ENCODE assay signal across 17 cellular contexts in genomic region chr2:120243211-120243610, GRCh38. TPM values are rescaled to one million over a fixed set of nuclear protein-coding genes. Genes with fewer than 3 reads are reported as not detected.
DNase-seq lines count a peak whose midpoint lies in the region; ATAC-seq, FAIRE-seq and TF ChIP-seq lines count a peak whose summit lies in the region.
"Had no signal": no experiment of that assay in that cellular context is flagged by ENCODE, and none has a peak within 500 bp of the region (broad histone marks: within the 10 kb centered on the region; RNA-seq: fewer than 3 reads in every experiment).

No MANE protein-coding gene starts in this region.

- H4K20me1 ChIP-seq in GM12878 (ENCODE audit: control insufficient read depth, insufficient read depth) (no peaks in the 10 kb centered on the region), keratinocyte (ENCODE audit: control insufficient read depth, extremely low read depth, insufficient read depth, low read length) (no peaks in the 10 kb centered on the region)

- H3K4me2 ChIP-seq in GM12878 (ENCODE audit: control insufficient read depth, insufficient read depth) (no peak overlapping the region), keratinocyte (ENCODE audit: control insufficient read depth, extremely low read depth, insufficient read depth, low read depth, low read length) (no peak overlapping the region)

- peak; percentile 33 for DNase-seq in AG20443 (ENCODE audit: low spot score)
- peak; percentile 69 for DNase-seq in M059J (ENCODE audit: low read depth)
- no peak for DNase-seq in GM12878 (ENCODE audit: low read depth, low spot score)
- no peak for DNase-seq in keratinocyte (ENCODE audit: low read depth, low spot score)
- no peak for DNase-seq in SHP77 (lab: John Stamatoyannopoulos, UW)
- no peak for DNase-seq in tibial artery
- DNase-seq: activated CD8-positive, alpha-beta memory T cell treated with anti-CD3 and anti-CD28 coated beads for 24 hours; activated effector memory CD4-positive, alpha-beta T cell treated with Interleukin-2 at 50 U/mL for 16 hours; heart right ventricle; left colon; NCI-H1092; NCI-H446; stimulated activated CD4-positive, alpha-beta T cell treated with anti-CD3 and anti-CD28 coated beads, Interleukin-1b, Interleukin-23, amount 100 ng/mL, for 48 hours had no signal

- H3K27me3 ChIP-seq in GM12878 (replicated peaks in 1 of 2; ENCODE audit: control insufficient read depth in 2 of 2, insufficient read depth in 2 of 2, low read length in 1 of 2) = no peaks in the 10 kb centered on the region
- no peaks in the 10 kb centered on the region for H3K27me3 ChIP-seq in keratinocyte (ENCODE audit: control insufficient read depth, extremely low read depth, insufficient read depth, low read length)
- no peaks in the 10 kb centered on the region for H3K27me3 ChIP-seq in tibial artery

- H3K9ac ChIP-seq in GM12878 (ENCODE audit: control insufficient read depth, insufficient read depth, low read length) = no peak overlapping the region
- no peak overlapping the region for H3K9ac ChIP-seq in keratinocyte (ENCODE audit: control insufficient read depth, extremely low read depth, insufficient read depth, low read length)

- H3K4me1 ChIP-seq in GM12878 (ENCODE audit: control insufficient read depth, insufficient read depth, low read length) = peaks cover 4% of the 10 kb centered on the region; the same call in 1 of the 2 replicates
- H3K4me1 ChIP-seq in keratinocyte (ENCODE audit: control insufficient read depth, extremely low read depth, insufficient read depth, low read length) = peaks cover 43% of the 10 kb centered on the region
- H3K4me1 ChIP-seq in tibial artery = peaks cover 0 to 20% (median 10%) of the 10 kb centered on the region in 4 donors

- TF ChIP-seq POLR2A in GM12878 (IDR thresholded peaks at IDR 0.05; ENCODE audit: low read depth, low read length) = no peak

- peaks cover 2% of the 10 kb centered on the region for H3K9me1 ChIP-seq in keratinocyte (ENCODE audit: control insufficient read depth, extremely low read depth, insufficient read depth, low read length)

- TF ChIP-seq CTCF in GM12878 (IDR thresholded peaks at IDR 0.05 in 2 of 3, conservative IDR thresholded peaks at IDR 0.05 in 1 of 3; ENCODE audit: control insufficient read depth in 2 of 3, extremely low read depth in 1 of 3, insufficient read depth in 1 of 3, low read depth in 3 of 3, low read length in 3 of 3) (no peak), keratinocyte (optimal IDR thresholded peaks at IDR 0.05 in 1 of 3, IDR thresholded peaks at IDR 0.05 in 1 of 3, conservative IDR thresholded peaks at IDR 0.05 in 1 of 3; ENCODE audit: extremely low read depth in 1 of 3, insufficient read depth in 2 of 3, low read length in 3 of 3) (no peak), tibial artery (IDR thresholded peaks at IDR 0.05) (no peak)

- intact Hi-C loops in GM12878 (cut with micrococcal nuclease; ENCODE audit: unreplicated experiment) = no loop called here
- intact Hi-C loops in tibial artery (cut with DNase I; ENCODE audit: low total_unique reads) = no loop called here

- no peaks in the 10 kb centered on the region for H3K79me2 ChIP-seq in GM12878 (ENCODE audit: control insufficient read depth, insufficient read depth, low read length)
- H3K79me2 ChIP-seq in keratinocyte (ENCODE audit: control insufficient read depth, insufficient read depth, low read length) = no peaks in the 10 kb centered on the region

- CTCF ChIA-PET in GM12878 (lab: Yijun Ruan, JAX) = interaction anchor here (0.6 to 1.2 kb wide), 2 partner anchors 9 to 195 kb away, joined by 3 read pairs; partner anchors contain the start of gene RALB

- peaks cover 9% of the 10 kb centered on the region; the same call in 2 of the 3 replicates for H3K9me3 ChIP-seq in GM12878 (replicated peaks; ENCODE audit: control insufficient read depth, insufficient read depth, low read length)
- no peaks in the 10 kb centered on the region for H3K9me3 ChIP-seq in keratinocyte (ENCODE audit: control insufficient read depth, low read depth, low read length)
- no peaks in the 10 kb centered on the region for H3K9me3 ChIP-seq in tibial artery
- H3K9me3 ChIP-seq: thoracic aorta had no signal

- H2AFZ ChIP-seq in GM12878 (ENCODE audit: control insufficient read depth, low read depth, low read length) (no peak overlapping the region), keratinocyte (ENCODE audit: control insufficient read depth, low read length) (peak overlapping the region; percentile 6)

- BruUV-seq in GM12878 (replicated peaks; lab: Mats Ljungman, UMichigan) = no TSS peak

- no peak for TF ChIP-seq EP300 in GM12878 (IDR thresholded peaks at IDR 0.05; ENCODE audit: borderline replicate concordance in 1 of 2, control insufficient read depth in 1 of 2, low read depth in 2 of 2, low read length in 2 of 2)

- TF ChIP-seq RAD21 in GM12878 (IDR thresholded peaks at IDR 0.05; ENCODE audit: insufficient read depth, low read depth, low read length) = no peak

- ATAC-seq in GM12878 (no peak), HG03175 (IDR thresholded peaks at IDR 0.05; ENCODE audit: unreplicated experiment) (no peak), GM18511 (IDR thresholded peaks at IDR 0.05; ENCODE audit: unreplicated experiment) (no peak)
- ATAC-seq: heart right ventricle, left colon had no signal

- POLR2A ChIA-PET in GM12878 (lab: Charles Lee) = no interaction called here

- no peaks in the 10 kb centered on the region for H3K36me3 ChIP-seq in GM12878 (ENCODE audit: control insufficient read depth in 2 of 2, insufficient read depth in 2 of 2, low read length in 1 of 2)
- no peaks in the 10 kb centered on the region for H3K36me3 ChIP-seq in keratinocyte (ENCODE audit: control insufficient read depth in 2 of 2, extremely low read depth in 1 of 2, insufficient read depth in 2 of 2, low read length in 2 of 2)
- no peaks in the 10 kb centered on the region for H3K36me3 ChIP-seq in tibial artery
- H3K36me3 ChIP-seq: heart right ventricle, thoracic aorta had no signal

- FAIRE-seq in GM12878 (lab: Jason Lieb, UNC) (no peak), keratinocyte (lab: Jason Lieb, UNC) (no peak)
- FAIRE-seq: TTC549 had no signal

- WGBS in GM12878 (ENCODE audit: insufficient coverage, insufficient replicate concordance, low lambda C conversion rate, missing lambda C conversion rate) = 51% methylated on average over 3 of the region's 3 CpGs

- no peak overlapping the region for H3K27ac ChIP-seq in GM12878 (ENCODE audit: control insufficient read depth, insufficient read depth)
- H3K27ac ChIP-seq in keratinocyte (ENCODE audit: control insufficient read depth, insufficient read depth, low read length) = no peak overlapping the region
- no peak overlapping the region for H3K27ac ChIP-seq in tibial artery
- H3K27ac ChIP-seq: thoracic aorta had no signal

- in situ Hi-C loops in GM12878 (cut with MboI) = no loop called here

- RAD21 ChIA-PET in GM12878 (lab: Charles Lee; ENCODE audit: unreplicated experiment) = no interaction called here

- dilution Hi-C loops in keratinocyte (cut with MboI; ENCODE audit: extremely low pct_ligation_motif_present, low sequenced_read_pairs) = no loop called here

- no peak overlapping the region for H3K4me3 ChIP-seq in GM12878
- no peak overlapping the region for H3K4me3 ChIP-seq in keratinocyte (ENCODE audit: control insufficient read depth in 2 of 3, extremely low read depth in 1 of 3, insufficient read depth in 2 of 3, low read depth in 1 of 3, low read length in 3 of 3)
- H3K4me3 ChIP-seq in tibial artery = no peak overlapping the region
- H3K4me3 ChIP-seq: heart right ventricle, thoracic aorta had no signal

- SMC1A ChIA-PET in GM12878 (lab: Charles Lee; ENCODE audit: uncharacterized antibody, unreplicated experiment) = interaction anchor here (1.2 to 1.3 kb wide), 3 partner anchors 8 to 60 kb away, joined by 3 to 5 read pairs (median 4); no protein-coding TSS in a partner anchor

RNA-seq across cellular contexts. Expression of gene RALB, which starts 9.4 kb away (rescaled TPM):
- total RNA-seq in M059J (2014; rRNA removed; shearing (Covaris generic)) = 88.1 and 92.1 TPM in 2 replicates
- 11.1 and 12.0 TPM in 2 replicates for total RNA-seq in GM12878 (2013; cell fraction: nucleolus; rRNA removed)
- total RNA-seq in GM12878 (2014; rRNA removed) = 21.3 and 26.6 TPM in 2 replicates
- 23.5 and 24.7 TPM in 2 replicates for total RNA-seq in GM12878 (2014; rRNA removed; fragmentation: Illumina TruSeq; extraction: Trizol)
- total RNA-seq in GM12878 (2021) = 21.7 and 22.5 TPM in 2 replicates
- 25.6 TPM for polyA plus RNA-seq in GM12878 (2011; ENCODE audit: low read depth)
- 39.9 and 58.5 TPM in 2 replicates for polyA plus RNA-seq in GM12878 (2011; rRNA removed)
- polyA plus RNA-seq in GM12878 (2011; cell fraction: cytosol; rRNA removed) = 23.2 and 27.7 TPM in 2 replicates
- 12.5 and 12.6 TPM in 2 replicates for polyA plus RNA-seq in GM12878 (2011; cell fraction: nucleus; rRNA removed)
- polyA plus RNA-seq in GM12878 (2012) = 33.2 and 42.0 TPM in 2 replicates
- polyA plus RNA-seq in GM12878 (2014; fragmentation: Illumina TruSeq; extraction: Trizol) = 36.6 and 40.7 TPM in 2 replicates
- polyA plus RNA-seq in GM12878 (2014; fragmentation: Nextera tagmentation; extraction: Ambion mirVana) = 10 to 100 TPM in 1 of 2 experiments, 1 to 10 TPM in 1; 8.3 to 15.9 TPM
- polyA plus RNA-seq in GM12878 (2014; rRNA removed) = 18.6 and 23.6 TPM in 2 replicates
- polyA plus RNA-seq in GM12878 (2016; fragmentation: Nextera tagmentation; extraction: Ambion mirVana) = 10 to 100 TPM; 47.6 to 54.0 TPM
- 14.6 and 17.8 TPM in 2 replicates for polyA minus RNA-seq in GM12878 (2011; rRNA and poly(A)+ RNA removed)
- 7.1 and 10.8 TPM in 2 replicates for polyA minus RNA-seq in GM12878 (2011; cell fraction: cytosol; rRNA and poly(A)+ RNA removed)
- 3.9 and 6.3 TPM in 2 replicates for polyA minus RNA-seq in GM12878 (2011; cell fraction: nucleus; rRNA and poly(A)+ RNA removed)
- 52.8 to 80.8 TPM (median 60.6 TPM) in 3 replicates for polyA plus RNA-seq in keratinocyte
- 54.8 TPM for polyA plus RNA-seq in keratinocyte (2011; ENCODE audit: low read depth)
- 63.8 and 90.6 TPM in 2 replicates for polyA plus RNA-seq in keratinocyte (2011; cell fraction: cytosol; rRNA removed)
- 26.9 and 35.5 TPM in 2 replicates for polyA plus RNA-seq in keratinocyte (2011; cell fraction: nucleus; rRNA removed)
- 43.6 and 58.8 TPM in 2 replicates for polyA plus RNA-seq in keratinocyte (2012; ENCODE audit: low replicate concordance)
- 8.1 to 32.2 TPM (median 25.4 TPM) in 3 replicates for polyA minus RNA-seq in keratinocyte
- polyA minus RNA-seq in keratinocyte (2011; cell fraction: cytosol; rRNA and poly(A)+ RNA removed) = 33.6 TPM
- 9.0 and 11.5 TPM in 2 replicates for polyA minus RNA-seq in keratinocyte (2011; cell fraction: nucleus; rRNA and poly(A)+ RNA removed)

RNA-seq across cellular contexts. Expression of gene TMEM185B, which starts 20.0 kb away (rescaled TPM):
- total RNA-seq in M059J (2014; rRNA removed; shearing (Covaris generic)) = 22.3 and 32.6 TPM in 2 replicates
- 24.6 and 27.0 TPM in 2 replicates for total RNA-seq in GM12878 (2013; cell fraction: nucleolus; rRNA removed)
- total RNA-seq in GM12878 (2014; rRNA removed) (17.2 and 18.0 TPM in 2 replicates), GM12878 (2014; rRNA removed; fragmentation: Illumina TruSeq; extraction: Trizol) (7.3 and 7.6 TPM in 2 replicates), GM12878 (2021) (19.7 and 20.9 TPM in 2 replicates)
- polyA plus RNA-seq in GM12878 (2011; ENCODE audit: low read depth) = 7.1 TPM
- polyA plus RNA-seq in GM12878 (2011; rRNA removed) (5.5 and 8.7 TPM in 2 replicates), GM12878 (2014; fragmentation: Illumina TruSeq; extraction: Trizol) (18.1 and 19.4 TPM in 2 replicates), GM12878 (2014; fragmentation: Nextera tagmentation; extraction: Ambion mirVana) (1 to 10 TPM; 2.4 to 3.2 TPM), GM12878 (2014; rRNA removed) (12.5 and 14.1 TPM in 2 replicates), GM12878 (2016; fragmentation: Nextera tagmentation; extraction: Ambion mirVana) (10 to 100 TPM; 16.5 to 17.5 TPM), keratinocyte (7.8 to 27.8 TPM (median 13.4 TPM) in 3 replicates)
- 9.9 and 12.3 TPM in 2 replicates for polyA plus RNA-seq in GM12878 (2011; cell fraction: cytosol; rRNA removed)
- polyA plus RNA-seq in GM12878 (2011; cell fraction: nucleus; rRNA removed) = 20.8 and 23.2 TPM in 2 replicates
- 10.4 and 13.4 TPM in 2 replicates for polyA plus RNA-seq in GM12878 (2012)
- polyA minus RNA-seq in GM12878 (2011; rRNA and poly(A)+ RNA removed) = 10.8 and 12.3 TPM in 2 replicates
- 4.2 and 4.3 TPM in 2 replicates for polyA minus RNA-seq in GM12878 (2011; cell fraction: cytosol; rRNA and poly(A)+ RNA removed)
- 14.5 and 25.3 TPM in 2 replicates for polyA minus RNA-seq in GM12878 (2011; cell fraction: nucleus; rRNA and poly(A)+ RNA removed)
- 1.3 TPM for polyA plus RNA-seq in keratinocyte (2011; ENCODE audit: low read depth)
- polyA plus RNA-seq in keratinocyte (2011; cell fraction: cytosol; rRNA removed) = 7.3 and 8.6 TPM in 2 replicates
- 30.7 and 33.7 TPM in 2 replicates for polyA plus RNA-seq in keratinocyte (2011; cell fraction: nucleus; rRNA removed)
- 12.5 and 17.9 TPM in 2 replicates for polyA plus RNA-seq in keratinocyte (2012; ENCODE audit: low replicate concordance)
- polyA minus RNA-seq in keratinocyte = 7.5 to 39.5 TPM (median 8.8 TPM) in 3 replicates
- polyA minus RNA-seq in keratinocyte (2011; cell fraction: cytosol; rRNA and poly(A)+ RNA removed) = 4.8 TPM
- 12.8 and 19.5 TPM in 2 replicates for polyA minus RNA-seq in keratinocyte (2011; cell fraction: nucleus; rRNA and poly(A)+ RNA removed)

Comparison
In these comparisons a context has a peak if more than half of its experiments do, and no peak if none do; other contexts are left out.
1. DNase-seq: peak in AG20443 (single experiment) and M059J (single experiment); none in GM12878 (single experiment), keratinocyte (single experiment), SHP77 (0 of 2) and tibial artery (0 of 2).